Comparison of ENCODE assay signal across 10 cellular contexts in the genomic region with DNA sequence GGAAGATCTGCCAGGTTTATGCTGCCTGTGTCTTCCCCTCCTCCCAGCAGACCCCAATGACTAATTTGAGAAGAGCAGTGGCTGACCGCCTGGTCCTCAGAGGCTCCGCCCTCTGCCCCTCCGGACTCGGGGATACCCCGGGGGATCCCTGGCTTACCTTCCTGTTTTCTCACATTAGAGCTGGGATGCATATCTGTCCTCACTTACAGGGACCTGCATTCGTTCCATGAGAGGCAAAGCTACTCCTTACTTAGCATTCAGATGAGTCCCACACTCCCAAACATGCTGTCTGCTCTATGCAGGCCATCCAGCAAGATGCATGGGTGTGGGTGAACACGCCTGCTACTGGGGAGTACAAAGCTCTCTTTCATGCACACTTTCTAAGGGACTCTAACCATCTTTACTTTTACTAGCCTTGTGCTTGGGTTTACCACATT.
DNase-seq lines count a peak whose midpoint lies in the region; ATAC-seq and TF ChIP-seq lines count a peak whose summit lies in the region.
"Had no signal": no experiment of that assay in that cellular context is flagged by ENCODE, and none has a peak within 500 bp of the region (broad histone marks: within the 10 kb centered on the region; RNA-seq: fewer than 3 reads in every experiment).

No MANE protein-coding gene starts in this region.

- TF ChIP-seq CTCF in KMS-11 (conservative IDR thresholded peaks at IDR 0.05; ENCODE audit: low read depth, low read length), result no peak

- peak; percentile 54 for ATAC-seq in GM18909 (IDR thresholded peaks at IDR 0.05; ENCODE audit: poor library complexity, unreplicated experiment)
- peak; percentile 68 for ATAC-seq in HG02759 (IDR thresholded peaks at IDR 0.05; ENCODE audit: unreplicated experiment)

- peak overlapping the region in 6 of 11 experiments; percentile 6 to 84 (median 62); a peak in 9 of 22 replicates for H3K4me2 ChIP-seq in BLaER1 treated with 17β-estradiol and CSF1 and Interleukin-3, amounts not matched to agents 10 nM and 100 nM
- peak overlapping the region; percentile 95; the same call in 1 of the 2 replicates for H3K4me2 ChIP-seq in KMS-11

- DNase-seq in activated effector memory CD4-positive, alpha-beta T cell treated with anti-CD3 and anti-CD28 coated beads, Interleukin-2, amount 50 U/mL, for 16 hours, result no peak
- DNase-seq in KG1 (lab: John Stamatoyannopoulos, UW) (no peak), GF-D8 (lab: John Stamatoyannopoulos, UW) (no peak), substantia nigra (lab: John Stamatoyannopoulos, UW) (no peak)
- DNase-seq: NCI-H2029, SHP77 treated with DMSO at 0.1 percent for 48 hours had no signal

- peaks cover 55 to 80% (median 68%) of the 10 kb centered on the region in 10 experiments for H3K4me1 ChIP-seq in BLaER1 treated with 17β-estradiol and CSF1 and Interleukin-3, amounts not matched to agents 10 nM and 100 nM
- H3K4me1 ChIP-seq in KMS-11 (ENCODE audit: low read depth, poor library complexity, severe bottlenecking), result peaks cover 87% of the 10 kb centered on the region

- peak overlapping the region in 3 of 11 experiments; percentile 59 to 77 (median 75); a peak in 3 of 22 replicates for H3K27ac ChIP-seq in BLaER1 treated with 17β-estradiol and CSF1 and Interleukin-3, amounts not matched to agents 10 nM and 100 nM
- H3K27ac ChIP-seq in KMS-11, result peak overlapping the region; percentile 68; the same call in 1 of the 2 replicates
- H3K27ac ChIP-seq in substantia nigra (ENCODE audit: low read depth, low read length, poor library complexity, severe bottlenecking), result no peak overlapping the region

- no peak overlapping the region for H3K9ac ChIP-seq in BLaER1 treated with 17β-estradiol and CSF1 and Interleukin-3, amounts not matched to agents 10 nM and 100 nM
- H3K9ac ChIP-seq in KMS-11, result no peak overlapping the region

- H4K20me1 ChIP-seq in BLaER1 treated with 17β-estradiol and CSF1 and Interleukin-3, amounts not matched to agents 10 nM and 100 nM, result peaks cover 16 to 79% (median 38%) of the 10 kb centered on the region in 11 experiments; a peak in 17 of 22 replicates
- peaks cover 15% of the 10 kb centered on the region for H4K20me1 ChIP-seq in KMS-11 (ENCODE audit: insufficient read depth)

- no peaks in the 10 kb centered on the region for H3K27me3 ChIP-seq in BLaER1 treated with 17β-estradiol and CSF1 and Interleukin-3, amounts not matched to agents 10 nM and 100 nM
- H3K27me3 ChIP-seq in KMS-11 (ENCODE audit: insufficient read depth, low read depth), result no peaks in the 10 kb centered on the region

- H3K36me3 ChIP-seq in BLaER1 treated with 17β-estradiol and CSF1 and Interleukin-3, amounts not matched to agents 10 nM and 100 nM, result peaks cover 13 to 25% (median 18%) of the 10 kb centered on the region in 11 experiments; a peak in 13 of 22 replicates
- 0 out of 2 replicates have a peak, but pooled peaks cover 5% of the 10 kb centered on the region for H3K36me3 ChIP-seq in KMS-11 (ENCODE audit: insufficient read depth)

- H3K79me2 ChIP-seq in KMS-11 (ENCODE audit: insufficient read depth, low read depth), result peaks cover 100% of the 10 kb centered on the region

- peaks cover 0 to 28% (median 16%) of the 10 kb centered on the region in 11 experiments; a peak in 18 of 22 replicates for H3K9me3 ChIP-seq in BLaER1 treated with 17β-estradiol and CSF1 and Interleukin-3, amounts not matched to agents 10 nM and 100 nM (replicated peaks in 1 of 11)

- H2AFZ ChIP-seq in KMS-11 (ENCODE audit: low read depth), result no peak overlapping the region

- H3K4me3 ChIP-seq in BLaER1 treated with 17β-estradiol and CSF1 and Interleukin-3, amounts not matched to agents 10 nM and 100 nM, result no peak overlapping the region
- H3K4me3 ChIP-seq in KMS-11 (IDR thresholded peaks at IDR 0.05; ENCODE audit: insufficient read depth, low read depth, low read length), result no peak overlapping the region
